ENCODE assay signal across 8 cellular contexts in genomic region chr6:137823826-137824501, GRCh38. TPM values are rescaled to one million over a fixed set of nuclear protein-coding genes. Genes with fewer than 3 reads are reported as not detected.
DNase-seq lines count a peak whose midpoint lies in the region; ATAC-seq, FAIRE-seq and TF ChIP-seq lines count a peak whose summit lies in the region.

No MANE protein-coding gene starts in this region.

- TF ChIP-seq CTCF in neural crest cell (conservative IDR thresholded peaks at IDR 0.05): no peak

- H3K36me3 ChIP-seq in ACC112 (ENCODE audit: insufficient read depth, low read length): no peaks in the 10 kb centered on the region
- H3K36me3 ChIP-seq in effector memory CD4-positive, alpha-beta T cell (ENCODE audit: control insufficient read depth, insufficient read depth, low read length): no peaks in the 10 kb centered on the region

- H3K4me3 Mint-ChIP-seq in neural crest cell: peak overlapping the region; percentile 38

- H3K27me3 Mint-ChIP-seq in neural crest cell (ENCODE audit: low read depth): no peaks in the 10 kb centered on the region

- DNase-seq in M059J (ENCODE audit: low read depth): peak; percentile 91
- peak; percentile 70 to 71 for DNase-seq in activated CD4-positive, alpha-beta T cell treated with anti-CD3 and anti-CD28 coated beads, Interleukin-2, amount 50 U/mL, for 4 hours
- DNase-seq in effector memory CD4-positive, alpha-beta T cell: peak; percentile 85 to 94 (median 87)
- DNase-seq in neural crest cell (ENCODE audit: low read depth, low spot score): peak; percentile 30
- DNase-seq in substantia nigra (lab: John Stamatoyannopoulos, UW): peak in 13 of 49 donors; percentile 3 to 28 (median 10)
- no peak for DNase-seq in urothelium cell line (ENCODE audit: low spot score)

- H2AFZ ChIP-seq in ACC112 (ENCODE audit: low read length, unreplicated experiment): no peak overlapping the region

- H3K4me1 Mint-ChIP-seq in neural crest cell: peaks cover 19% of the 10 kb centered on the region

- H3K4me3 ChIP-seq in ACC112 (ENCODE audit: low read depth, low read length): no peak overlapping the region
- H3K4me3 ChIP-seq in effector memory CD4-positive, alpha-beta T cell (ENCODE audit: insufficient read depth, low read depth, low read length, poor library complexity, severe bottlenecking): no peak overlapping the region

- H3K27me3 ChIP-seq in ACC112 (ENCODE audit: insufficient read depth, low read length): no peaks in the 10 kb centered on the region
- no peaks in the 10 kb centered on the region for H3K27me3 ChIP-seq in effector memory CD4-positive, alpha-beta T cell (replicated peaks; ENCODE audit: control insufficient read depth, insufficient read depth, low read length, poor library complexity, severe bottlenecking)

- H3K36me3 Mint-ChIP-seq in neural crest cell (ENCODE audit: low read depth): no peaks in the 10 kb centered on the region

- FAIRE-seq in urothelium cell line (lab: Jason Lieb, UNC): no peak

- peak overlapping the region; percentile 98 for H3K27ac Mint-ChIP-seq in neural crest cell (ENCODE audit: unreplicated experiment)

- H3K9me3 Mint-ChIP-seq in neural crest cell: no peaks in the 10 kb centered on the region

- peaks cover 43% of the 10 kb centered on the region for H3K4me1 ChIP-seq in ACC112 (ENCODE audit: control insufficient read depth, insufficient read depth, low read length, unreplicated experiment)
- H3K4me1 ChIP-seq in effector memory CD4-positive, alpha-beta T cell (ENCODE audit: control insufficient read depth, insufficient read depth, low read length, poor library complexity, severe bottlenecking): peaks cover 29% of the 10 kb centered on the region

- H3K27ac ChIP-seq in ACC112 (ENCODE audit: low read depth, low read length) (peak overlapping the region; percentile 42; the same call in 1 of the 2 replicates), substantia nigra (ENCODE audit: low read depth, low read length, poor library complexity, severe bottlenecking) (peak overlapping the region; percentile 24)
- peak overlapping the region; percentile 98 for H3K27ac ChIP-seq in effector memory CD4-positive, alpha-beta T cell (ENCODE audit: insufficient read depth, low read length, poor library complexity, severe bottlenecking)

- H3K9me3 ChIP-seq in effector memory CD4-positive, alpha-beta T cell (ENCODE audit: control insufficient read depth, low read length): no peaks in the 10 kb centered on the region

- ATAC-seq in HG02610 (IDR thresholded peaks at IDR 0.05; ENCODE audit: unreplicated experiment): no peak

- no peaks in the 10 kb centered on the region for H3K79me2 ChIP-seq in ACC112 (ENCODE audit: control insufficient read depth, insufficient read depth, low read length, unreplicated experiment)

RNA-seq across cellular contexts. Expression of gene TNFAIP3, which starts 43.1 kb away (rescaled TPM):
- total RNA-seq in M059J (2014; rRNA removed; shearing (Covaris generic)): 5.5 and 7.7 TPM in 2 replicates
- 2.9 TPM in 2 replicates for total RNA-seq in neural crest cell

Comparison
In these comparisons a context has a peak if more than half of its experiments do, and no peak if none do; other contexts are left out.
1. H3K27ac ChIP-seq: peak in every context shown above with its lines; median percentile 98 in effector memory CD4-positive, alpha-beta T cell; 42 in ACC112; 24 in substantia nigra.